20 cellular contexts compared by ENCODE assay signal in the genomic region with DNA sequence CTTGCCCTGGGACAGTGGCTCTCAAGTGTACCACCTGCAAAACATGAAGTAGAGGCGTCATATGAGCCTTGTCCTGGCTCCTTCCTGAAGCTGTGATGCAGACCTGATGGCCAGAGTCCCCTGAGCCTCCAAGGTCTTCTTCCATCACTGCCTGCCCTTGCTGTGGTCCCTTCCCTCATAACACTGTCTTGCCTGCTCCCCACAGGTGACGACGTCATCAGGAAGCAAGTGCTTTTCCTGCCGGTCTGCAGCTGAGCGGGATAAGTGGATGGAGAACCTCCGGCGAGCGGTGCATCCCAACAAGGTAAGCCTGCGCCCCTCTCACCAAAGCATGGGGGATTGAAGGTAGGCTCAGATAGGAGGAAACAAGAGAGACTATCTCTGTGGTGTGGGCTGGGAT.
"Had no signal": no experiment of that assay in that cellular context is flagged by ENCODE, and none has a peak within 500 bp of the region (broad histone marks: within the 10 kb centered on the region; RNA-seq: fewer than 3 reads in every experiment).

No MANE protein-coding gene starts in this region.

- H3K4me3 Mint-ChIP-seq: IgD-negative memory B cell had no signal

- H3K4me3 ChIP-seq: K562, SJCRH30 had no signal

- H3K36me3 ChIP-seq: SJCRH30 had no signal

- H3K4me1 ChIP-seq: SJCRH30 had no signal

- H3K27ac Mint-ChIP-seq: IgD-negative memory B cell had no signal

- H3K36me3 Mint-ChIP-seq: IgD-negative memory B cell had no signal

- H3K27me3 Mint-ChIP-seq: IgD-negative memory B cell had no signal

- H3K9me3 Mint-ChIP-seq: IgD-negative memory B cell had no signal

- H3K9me3 ChIP-seq: SJCRH30 had no signal

- H3K4me1 Mint-ChIP-seq: IgD-negative memory B cell had no signal

- H3K27ac ChIP-seq: HL-60, KMS-11, SJCRH30 had no signal

- DNase-seq: Kasumi-1, MM.1S, NCI-H1092 treated with DMSO at 0.1 percent for 48 hours, NCI-H1436, NCI-H187, NCI-H2029, NCI-H2081 treated with DMSO at 0.1 percent for 48 hours, NCI-H2171, NCI-H226, NCI-H446, NCI-H510A, NCI-H524 treated with DMSO at 0.1 percent for 48 hours, NCI-H69, NCI-H774, SHP77 treated with DMSO at 0.1 percent for 48 hours, SJCRH30 had no signal
